8 cellular contexts compared by ENCODE assay signal in genomic region chr9:4666042-4666699, GRCh38. TPM values are rescaled to one million over a fixed set of nuclear protein-coding genes. Genes with fewer than 3 reads are reported as not detected.
A peak's percentile ranks its signal among the peaks of the same experiment; 100 is the strongest.
DNase-seq lines count a peak whose midpoint lies in the region; ATAC-seq, FAIRE-seq and TF ChIP-seq lines count a peak whose summit lies in the region.

Gene SPATA6L, minus strand, starts transcription at chr9:4666480. Its CDS starts 230 bp downstream, at chr9:4666250.

- H3F3A ChIP-seq in neural progenitor cell (ENCODE audit: low read depth): peaks cover 16% of the 10 kb centered on the region

- ATAC-seq in HG03571 (IDR thresholded peaks at IDR 0.05; ENCODE audit: unreplicated experiment): no peak

- H2AFZ ChIP-seq in neural progenitor cell (replicated peaks): peak within 1 kb of the TSS; percentile 52

- TF ChIP-seq CTCF in glutamatergic neuron (IDR thresholded peaks at IDR 0.05; ENCODE audit: partially characterized antibody, unreplicated experiment) (no peak), neural progenitor cell (IDR thresholded peaks at IDR 0.05) (peak; percentile 27)

- H3K27ac ChIP-seq in neural progenitor cell: no peak within 1 kb of the TSS

- H3K36me3 Mint-ChIP-seq in activated naive CD4-positive, alpha-beta T cell treated with anti-CD3 and anti-CD28 coated beads, Interleukin-2, amount 50 U/mL, for 24 hours: no peaks in the 10 kb centered on the region
- no peaks in the 10 kb centered on the region for H3K36me3 Mint-ChIP-seq in glutamatergic neuron (ENCODE audit: unreplicated experiment)
- no peaks in the 10 kb centered on the region for H3K36me3 Mint-ChIP-seq in neural progenitor cell

- peaks cover 7% of the 10 kb centered on the region for H3K4me1 ChIP-seq in neural progenitor cell

- H3K9me3 Mint-ChIP-seq in activated naive CD4-positive, alpha-beta T cell treated with anti-CD3 and anti-CD28 coated beads, Interleukin-2, amount 50 U/mL, for 24 hours: no peaks in the 10 kb centered on the region
- H3K9me3 Mint-ChIP-seq in glutamatergic neuron (ENCODE audit: unreplicated experiment) (peaks cover 6% of the 10 kb centered on the region), neural progenitor cell (no peaks in the 10 kb centered on the region)

- H4K20me1 ChIP-seq in neural progenitor cell (ENCODE audit: low read depth): no peaks in the 10 kb centered on the region

- H3K27me3 Mint-ChIP-seq in activated naive CD4-positive, alpha-beta T cell treated with anti-CD3 and anti-CD28 coated beads, Interleukin-2, amount 50 U/mL, for 24 hours: no peaks in the 10 kb centered on the region
- H3K27me3 Mint-ChIP-seq in glutamatergic neuron (ENCODE audit: unreplicated experiment) (peaks cover 4% of the 10 kb centered on the region), neural progenitor cell (ENCODE audit: insufficient read depth, low read depth) (no peaks in the 10 kb centered on the region)

- no peak for FAIRE-seq in urothelium cell line (lab: Jason Lieb, UNC)

- peaks cover 77% of the 10 kb centered on the region for H3K4me1 Mint-ChIP-seq in activated naive CD4-positive, alpha-beta T cell treated with anti-CD3 and anti-CD28 coated beads, Interleukin-2, amount 50 U/mL, for 24 hours
- H3K4me1 Mint-ChIP-seq in glutamatergic neuron (ENCODE audit: low read depth, unreplicated experiment) (peaks cover 19% of the 10 kb centered on the region), neural progenitor cell (peaks cover 35% of the 10 kb centered on the region)

- H3K27ac Mint-ChIP-seq in activated naive CD4-positive, alpha-beta T cell treated with anti-CD3 and anti-CD28 coated beads, Interleukin-2, amount 50 U/mL, for 24 hours: peak within 1 kb of the TSS; percentile 61
- H3K27ac Mint-ChIP-seq in glutamatergic neuron (ENCODE audit: unreplicated experiment): no peak within 1 kb of the TSS
- H3K27ac Mint-ChIP-seq in neural progenitor cell: no peak within 1 kb of the TSS

- H3K79me2 ChIP-seq in neural progenitor cell (ENCODE audit: low read depth): no peaks in the 10 kb centered on the region

- DNase-seq in Daoy (ENCODE audit: low read depth): peak; percentile 75
- peak; percentile 64 for DNase-seq in HK-2 (ENCODE audit: unreplicated experiment)
- peak; percentile 20 to 42 for DNase-seq in SHP77 (lab: John Stamatoyannopoulos, UW)
- peak; percentile 48 for DNase-seq in glutamatergic neuron
- DNase-seq in neural progenitor cell (ENCODE audit: low spot score): peak; percentile 43
- peak; percentile 69 for DNase-seq in urothelium cell line (ENCODE audit: low spot score)

- peaks cover 4% of the 10 kb centered on the region for H3K9me3 ChIP-seq in neural progenitor cell (ENCODE audit: low read depth)

- peak within 1 kb of the TSS; percentile 41 for H3K4me3 ChIP-seq in neural progenitor cell

- H3K4me2 ChIP-seq in neural progenitor cell: peak within 1 kb of the TSS; percentile 75

- peak within 1 kb of the TSS; percentile 88 for H3K4me3 Mint-ChIP-seq in activated naive CD4-positive, alpha-beta T cell treated with anti-CD3 and anti-CD28 coated beads, Interleukin-2, amount 50 U/mL, for 24 hours
- peak within 1 kb of the TSS; percentile 79 for H3K4me3 Mint-ChIP-seq in glutamatergic neuron (ENCODE audit: unreplicated experiment)
- peak within 1 kb of the TSS; percentile 73 for H3K4me3 Mint-ChIP-seq in neural progenitor cell

- no peaks in the 10 kb centered on the region for H3K36me3 ChIP-seq in neural progenitor cell

- H3K27me3 ChIP-seq in neural progenitor cell: peaks cover 25% of the 10 kb centered on the region

- no peak within 1 kb of the TSS for H3K9ac ChIP-seq in neural progenitor cell

RNA-seq across cellular contexts. Expression of gene SPATA6L, which starts in this region (rescaled TPM):
- 1.0 and 3.1 TPM in 2 replicates for total RNA-seq in Daoy (2014; rRNA removed; shearing (Covaris generic))
- total RNA-seq in glutamatergic neuron (ENCODE audit: unreplicated experiment) (0.59 TPM), neural progenitor cell (ENCODE audit: low replicate concordance) (0.99 TPM in 1 of 2 replicates, not detected in the other)

Comparison
In these comparisons a context has a peak if more than half of its experiments do, and no peak if none do; other contexts are left out.
1. Peak in DNase-seq in glutamatergic neuron; RNA of the gene not detected or under 1 TPM.
2. Peak in DNase-seq, H3K4me3 ChIP-seq and H3K4me2 ChIP-seq in neural progenitor cell; RNA of the gene not detected or under 1 TPM.